Comparison of ENCODE assay signal across 32 cellular contexts in genomic region chr20:43800186-43800585, GRCh38.
DNase-seq lines count a peak whose midpoint lies in the region; ATAC-seq, FAIRE-seq and TF ChIP-seq lines count a peak whose summit lies in the region.
"Had no signal": no experiment of that assay in that cellular context is flagged by ENCODE, and none has a peak within 500 bp of the region (broad histone marks: within the 10 kb centered on the region; RNA-seq: fewer than 3 reads in every experiment).

No MANE protein-coding gene starts in this region.

- H3K4me3 ChIP-seq in GM12878: no peak overlapping the region
- H3K4me3 ChIP-seq: A549, heart left ventricle, lower lobe of right lung, mucosa of descending colon, ovary, right atrium auricular region, smooth muscle cell, transverse colon had no signal

- no peak for DNase-seq in activated CD4-positive, alpha-beta memory T cell treated with anti-CD3 and anti-CD28 coated beads, Interleukin-2, amount 10 ng/mL, durations not matched to agents 7 days and 5 days
- no peak for DNase-seq in activated CD4-positive, alpha-beta memory T cell treated with anti-CD3 and anti-CD28 coated beads for 36 hours
- DNase-seq in ELR (ENCODE audit: low read depth) (peak; percentile 72), OCI-M1 (lab: John Stamatoyannopoulos, UW) (peak; percentile 12), GM12878 (ENCODE audit: low read depth, low spot score) (no peak), HT-29 (ENCODE audit: low spot score) (no peak), GM19240 (ENCODE audit: insufficient read length, low spot score) (no peak), SKM-1 treated with dmso at 0.1 percent for 144 hours (lab: John Stamatoyannopoulos, UW; ENCODE audit: unreplicated experiment) (no peak)
- DNase-seq: aorta; CD8-positive, alpha-beta memory T cell; cortex of kidney; endodermal cell; foreskin fibroblast; H7; heart left ventricle; lower lobe of right lung; mucosa of descending colon; NCI-H1417 treated with DMSO at 0.1 percent for 48 hours; NCI-H2081 treated with DMSO at 0.1 percent for 48 hours; NCI-H345; NCI-H748 treated with DMSO at 0.1 percent for 48 hours; ovary; stimulated activated CD4-positive, alpha-beta T cell treated with anti-CD3 and anti-CD28 coated beads, Interleukin-1b, Interleukin-23, amount 100 ng/mL, for 48 hours; transverse colon; WERI-Rb-1 had no signal

- TF ChIP-seq POLR2A in GM12878 (IDR thresholded peaks at IDR 0.05; ENCODE audit: low read depth, low read length): no peak

- no peak overlapping the region for H2AFZ ChIP-seq in GM12878 (ENCODE audit: control insufficient read depth, low read depth, low read length)

- SMC1A ChIA-PET in GM12878 (lab: Charles Lee; ENCODE audit: uncharacterized antibody, unreplicated experiment): interaction anchor here (1.6 to 2.1 kb wide), 2 partner anchors 25 to 37 kb away, joined by 3 to 5 read pairs; no protein-coding TSS in a partner anchor

- peaks cover 26% of the 10 kb centered on the region for H3K4me1 Mint-ChIP-seq in activated CD4-positive, alpha-beta memory T cell treated with anti-CD3 and anti-CD28 coated beads, Interleukin-2, amount 10 ng/mL, durations not matched to agents 7 days and 5 days
- peaks cover 9% of the 10 kb centered on the region for H3K4me1 Mint-ChIP-seq in activated CD4-positive, alpha-beta memory T cell treated with anti-CD3 and anti-CD28 coated beads for 36 hours (ENCODE audit: low read depth)
- H3K4me1 Mint-ChIP-seq: endodermal cell had no signal

- no peak for TF ChIP-seq CTCF in GM12878 (IDR thresholded peaks at IDR 0.05 in 2 of 3, conservative IDR thresholded peaks at IDR 0.05 in 1 of 3; ENCODE audit: control insufficient read depth in 2 of 3, extremely low read depth in 1 of 3, insufficient read depth in 1 of 3, low read depth in 3 of 3, low read length in 3 of 3)

- H3K4me2 ChIP-seq in GM12878 (ENCODE audit: control insufficient read depth, insufficient read depth): no peak overlapping the region
- H3K4me2 ChIP-seq: A549, smooth muscle cell had no signal

- H3K36me3 ChIP-seq in GM12878 (ENCODE audit: control insufficient read depth in 2 of 2, insufficient read depth in 2 of 2, low read length in 1 of 2): no peaks in the 10 kb centered on the region
- H3K36me3 ChIP-seq: heart left ventricle, lower lobe of right lung, ovary, right atrium auricular region, transverse colon, WERI-Rb-1 had no signal

- ATAC-seq in GM12878: peak; percentile 15; the same call in 1 of the 3 replicates
- ATAC-seq: A549, esophagus mucosa, heart left ventricle, lower lobe of right lung, mucosa of descending colon, Right ventricle myocardium inferior had no signal

- no peaks in the 10 kb centered on the region for H3K27me3 ChIP-seq in GM12878 (replicated peaks in 1 of 2; ENCODE audit: control insufficient read depth in 2 of 2, insufficient read depth in 2 of 2, low read length in 1 of 2)
- H3K27me3 ChIP-seq: ovary, right atrium auricular region, transverse colon had no signal

- no peak for FAIRE-seq in GM12878 (lab: Jason Lieb, UNC)
- FAIRE-seq: A549, G401.6 had no signal

- H3K4me3 Mint-ChIP-seq in activated CD4-positive, alpha-beta memory T cell treated with anti-CD3 and anti-CD28 coated beads, Interleukin-2, amount 10 ng/mL, durations not matched to agents 7 days and 5 days: no peak overlapping the region
- H3K4me3 Mint-ChIP-seq in activated CD4-positive, alpha-beta memory T cell treated with anti-CD3 and anti-CD28 coated beads for 36 hours: no peak overlapping the region
- H3K4me3 Mint-ChIP-seq: endodermal cell, nephron had no signal

- BruUV-seq in GM12878 (replicated peaks; lab: Mats Ljungman, UMichigan): no TSS peak

- CTCF ChIA-PET in activated CD4-positive, alpha-beta memory T cell treated with anti-CD3 and anti-CD28 coated beads, Interleukin-2, amount 10 ng/mL, durations not matched to agents 7 days and 5 days (lab: Charles Lee): no interaction called here
- CTCF ChIA-PET in activated CD4-positive, alpha-beta memory T cell treated with anti-CD3 and anti-CD28 coated beads for 36 hours (lab: Charles Lee): no interaction called here
- CTCF ChIA-PET in GM12878 (lab: Yijun Ruan, JAX): interaction anchor here (1.5 to 1.6 kb wide), 2 partner anchors 12 to 49 kb away, joined by 4 read pairs; no protein-coding TSS in a partner anchor

- no peaks in the 10 kb centered on the region; the same call in 1 of the 3 replicates for H3K9me3 ChIP-seq in GM12878 (replicated peaks; ENCODE audit: control insufficient read depth, insufficient read depth, low read length)
- H3K9me3 ChIP-seq: ovary had no signal

- peaks cover 2% of the 10 kb centered on the region for H3K9me3 Mint-ChIP-seq in activated CD4-positive, alpha-beta memory T cell treated with anti-CD3 and anti-CD28 coated beads, Interleukin-2, amount 10 ng/mL, durations not matched to agents 7 days and 5 days
- H3K9me3 Mint-ChIP-seq in activated CD4-positive, alpha-beta memory T cell treated with anti-CD3 and anti-CD28 coated beads for 36 hours: peaks cover 15% of the 10 kb centered on the region

- RAD21 ChIA-PET in GM12878 (lab: Charles Lee; ENCODE audit: unreplicated experiment): interaction anchor here (1.7 kb wide), 1 partner anchor 48 kb away, joined by 12 read pairs; no protein-coding TSS in a partner anchor

- H3K27me3 Mint-ChIP-seq in activated CD4-positive, alpha-beta memory T cell treated with anti-CD3 and anti-CD28 coated beads, Interleukin-2, amount 10 ng/mL, durations not matched to agents 7 days and 5 days: peaks cover 3% of the 10 kb centered on the region
- H3K27me3 Mint-ChIP-seq in activated CD4-positive, alpha-beta memory T cell treated with anti-CD3 and anti-CD28 coated beads for 36 hours: peaks cover 6% of the 10 kb centered on the region

- intact Hi-C loops in activated CD4-positive, alpha-beta memory T cell treated with anti-CD3 and anti-CD28 coated beads for 36 hours (cut with micrococcal nuclease): no loop called here
- intact Hi-C loops in GM12878 (cut with micrococcal nuclease; ENCODE audit: unreplicated experiment): no loop called here

- H4K20me1 ChIP-seq in GM12878 (ENCODE audit: control insufficient read depth, insufficient read depth): no peaks in the 10 kb centered on the region

- 85% methylated on average over 6 of the region's 6 CpGs for WGBS in GM12878 (ENCODE audit: insufficient coverage, insufficient replicate concordance, low lambda C conversion rate, missing lambda C conversion rate)

- no peak for TF ChIP-seq RAD21 in GM12878 (IDR thresholded peaks at IDR 0.05; ENCODE audit: insufficient read depth, low read depth, low read length)

- H3K9ac ChIP-seq in GM12878 (ENCODE audit: control insufficient read depth, insufficient read depth, low read length): no peak overlapping the region

- no peak overlapping the region for H3K27ac ChIP-seq in GM12878 (ENCODE audit: control insufficient read depth, insufficient read depth)
- H3K27ac ChIP-seq: A549, heart left ventricle, lower lobe of right lung, ovary, right atrium auricular region, transverse colon, WERI-Rb-1 had no signal

- H3K4me1 ChIP-seq in GM12878 (ENCODE audit: control insufficient read depth, insufficient read depth, low read length): peaks cover 23% of the 10 kb centered on the region
- H3K4me1 ChIP-seq: A549, heart left ventricle, lower lobe of right lung, right atrium auricular region, transverse colon had no signal

- in situ Hi-C loops in GM12878 (cut with MboI): no loop called here

- POLR2A ChIA-PET in activated CD4-positive, alpha-beta memory T cell treated with anti-CD3 and anti-CD28 coated beads, Interleukin-2, amount 10 ng/mL, durations not matched to agents 7 days and 5 days (lab: Charles Lee): interaction anchor here (1.0 to 1.9 kb wide), 3 partner anchors 13 to 49 kb away, joined by 3 to 4 read pairs (median 3); no protein-coding TSS in a partner anchor
- POLR2A ChIA-PET in activated CD4-positive, alpha-beta memory T cell treated with anti-CD3 and anti-CD28 coated beads for 36 hours (lab: Charles Lee): no interaction called here
- POLR2A ChIA-PET in GM12878 (lab: Charles Lee): no interaction called here

- H3K79me2 ChIP-seq in GM12878 (ENCODE audit: control insufficient read depth, insufficient read depth, low read length): no peaks in the 10 kb centered on the region

- H3K36me3 Mint-ChIP-seq in activated CD4-positive, alpha-beta memory T cell treated with anti-CD3 and anti-CD28 coated beads, Interleukin-2, amount 10 ng/mL, durations not matched to agents 7 days and 5 days (ENCODE audit: low read depth): peaks cover 3% of the 10 kb centered on the region
- H3K36me3 Mint-ChIP-seq in activated CD4-positive, alpha-beta memory T cell treated with anti-CD3 and anti-CD28 coated beads for 36 hours: no peaks in the 10 kb centered on the region

- TF ChIP-seq EP300 in GM12878 (IDR thresholded peaks at IDR 0.05; ENCODE audit: borderline replicate concordance in 1 of 2, control insufficient read depth in 1 of 2, low read depth in 2 of 2, low read length in 2 of 2): no peak

- peak overlapping the region; percentile 66 for H3K27ac Mint-ChIP-seq in activated CD4-positive, alpha-beta memory T cell treated with anti-CD3 and anti-CD28 coated beads, Interleukin-2, amount 10 ng/mL, durations not matched to agents 7 days and 5 days
- no peak overlapping the region for H3K27ac Mint-ChIP-seq in activated CD4-positive, alpha-beta memory T cell treated with anti-CD3 and anti-CD28 coated beads for 36 hours
- H3K27ac Mint-ChIP-seq: endodermal cell, nephron had no signal

TF ChIP-seq in GM12878, 131 proteins besides CTCF, POLR2A, EP300 and RAD21:
- TF ChIP-seq RAD51 (IDR thresholded peaks at IDR 0.05): no peak
- TF ChIP-seq SPI1 (IDR thresholded peaks at IDR 0.05; ENCODE audit: borderline replicate concordance, insufficient read depth, low read depth, low read length): peak; percentile 13; the same call in 1 of the 2 replicates

Comparison
In these comparisons a context has a peak if more than half of its experiments do, and no peak if none do; other contexts are left out.
1. DNase-seq: peak in ELR (single experiment) and OCI-M1 (single experiment); none in activated CD4-positive, alpha-beta memory T cell treated with anti-CD3 and anti-CD28 coated beads, Interleukin-2, amount 10 ng/mL, durations not matched to agents 7 days and 5 days (single experiment), activated CD4-positive, alpha-beta memory T cell treated with anti-CD3 and anti-CD28 coated beads for 36 hours (single experiment), GM12878 (single experiment), HT-29 (single experiment), GM19240 (single experiment) and SKM-1 treated with dmso at 0.1 percent for 144 hours (single experiment).